ENCODE assay signal across 12 cellular contexts in the genomic region with DNA sequence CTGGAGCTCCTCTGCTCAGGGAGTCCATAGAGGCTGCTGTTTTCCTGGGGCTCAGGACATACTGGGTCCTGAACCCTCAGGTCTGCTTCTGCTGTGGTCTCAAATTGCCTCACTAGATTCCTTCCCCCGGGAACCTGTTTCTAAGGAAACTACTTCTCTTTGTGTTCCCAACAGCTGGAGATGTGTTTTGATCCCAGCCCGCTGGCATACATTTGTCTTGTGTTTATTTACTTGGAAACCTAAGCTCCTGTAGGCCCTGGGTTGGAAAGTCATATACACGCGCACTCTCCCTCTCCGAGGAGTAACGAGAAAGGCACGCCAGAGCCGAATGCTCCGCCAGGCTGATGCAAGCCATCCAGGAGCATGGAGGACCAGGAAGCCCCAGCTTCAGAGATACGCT.
A peak's percentile ranks its signal among the peaks of the same experiment; 100 is the strongest.
DNase-seq lines count a peak whose midpoint lies in the region; ATAC-seq and TF ChIP-seq lines count a peak whose summit lies in the region.
"Had no signal": no experiment of that assay in that cellular context is flagged by ENCODE, and none has a peak within 500 bp of the region (broad histone marks: within the 10 kb centered on the region; RNA-seq: fewer than 3 reads in every experiment).

No MANE protein-coding gene starts in this region.

- no peak overlapping the region for H3K23ac ChIP-seq in H9 (ENCODE audit: insufficient read length, low read depth, low read length)

- intact Hi-C loops in posterior vena cava (cut with DNase I) (no loop called here), PC-3 (cut with micrococcal nuclease) (loop anchor here (5.0 kb wide), 1 partner anchor 58 kb away; no protein-coding TSS in a partner anchor)

- H2BK120ac ChIP-seq in H9 (ENCODE audit: low read depth, low read length, poor library complexity, severe bottlenecking), result no peak overlapping the region

- peak overlapping the region; percentile 71 for H3K18ac ChIP-seq in H9 (ENCODE audit: insufficient read length, low read depth, low read length)

- no peaks in the 10 kb centered on the region for H3K27me3 Mint-ChIP-seq in H9 (ENCODE audit: low read depth)

- H4K8ac ChIP-seq in H9 (replicated peaks; ENCODE audit: insufficient read length, low read depth, low read length), result no peak overlapping the region

- no peak overlapping the region for H2BK15ac ChIP-seq in H9 (ENCODE audit: low read depth, low read length)

- H3K27ac ChIP-seq in H9 (ENCODE audit: insufficient read length, low read depth, low read length) (no peak overlapping the region), PC-3 (ENCODE audit: low read length) (no peak overlapping the region)
- H3K27ac ChIP-seq: pancreas, uterus had no signal

- 0 out of 2 replicates have a peak overlapping the region, but pooled peaks have one; percentile 8 for H3K4ac ChIP-seq in H9 (ENCODE audit: low read depth, low read length)

- H4K20me1 ChIP-seq in H9 (ENCODE audit: control insufficient read depth, insufficient read depth, insufficient read length) (no peaks in the 10 kb centered on the region), PC-3 (ENCODE audit: low read length) (no peaks in the 10 kb centered on the region)

- TF ChIP-seq CTCF in H9 (conservative IDR thresholded peaks at IDR 0.05) (no peak), PC-3 (conservative IDR thresholded peaks at IDR 0.05; ENCODE audit: low read depth, low read length) (no peak)

- BruUV-seq in PC-3 (replicated peaks; lab: Mats Ljungman, UMichigan), result no TSS peak

- H3K9me2 ChIP-seq in PC-3 (replicated peaks; ENCODE audit: low read length), result no peaks in the 10 kb centered on the region

- peak overlapping the region; percentile 84 to 96 (median 92); a peak in 6 of 7 replicates for H3K27ac Mint-ChIP-seq in H9

- H3K4me2 ChIP-seq in H9 (ENCODE audit: insufficient read depth, insufficient read length, low read length) (no peak overlapping the region), PC-3 (ENCODE audit: low read length) (no peak overlapping the region)

- no peaks in the 10 kb centered on the region; a peak in 1 of 5 replicates for H3K9me3 Mint-ChIP-seq in H9

- no CpG with 5 or more reads among the region's 10 CpGs for WGBS in H9 (ENCODE audit: extremely low coverage, insufficient read length, low lambda C conversion rate)

- no peak overlapping the region for H3K4me3 ChIP-seq in PC-3 (ENCODE audit: low read length)
- H3K4me3 ChIP-seq: pancreas, uterus had no signal

- H2BK20ac ChIP-seq in H9 (ENCODE audit: low read depth, low read length, poor library complexity, severe bottlenecking), result no peak overlapping the region

- H3K4me1 Mint-ChIP-seq in H9, result peaks cover 77 to 78% of the 10 kb centered on the region in 2 experiments

- H4K5ac ChIP-seq in H9 (ENCODE audit: insufficient read length, low read depth, low read length), result no peak overlapping the region

- H2AFZ ChIP-seq in H9 (ENCODE audit: low read length) (no peak overlapping the region), PC-3 (ENCODE audit: low read length) (no peak overlapping the region)

- no peak overlapping the region for H2BK12ac ChIP-seq in H9 (ENCODE audit: insufficient read length, low read depth, low read length)

- H3K79me1 ChIP-seq in H9 (ENCODE audit: insufficient read depth, low read depth, low read length, poor library complexity, severe bottlenecking), result no peaks in the 10 kb centered on the region

- H3K9ac ChIP-seq in H9 (ENCODE audit: extremely low read depth, insufficient read length, low read length), result no peak overlapping the region
- H3K9ac ChIP-seq in PC-3 (ENCODE audit: low read length), result no peak overlapping the region

- no peak for DNase-seq in H9
- DNase-seq in NCI-H510A (lab: John Stamatoyannopoulos, UW), result peak; percentile 58
- DNase-seq in fibroblast of peridontal ligament (ENCODE audit: extremely low read depth), result peak; percentile 93
- DNase-seq in posterior vena cava (ENCODE audit: low spot score), result peak; percentile 87
- DNase-seq in activated gamma-delta T cell (lab: John Stamatoyannopoulos, UW), result no peak
- no peak for DNase-seq in PC-3
- DNase-seq in HuH-7 (ENCODE audit: low spot score), result no peak
- DNase-seq in NOMO-1 (lab: John Stamatoyannopoulos, UW; ENCODE audit: unreplicated experiment in 2 of 2), result no peak
- DNase-seq: effector memory CD4-positive, alpha-beta T cell; pancreas; RPMI8226; uterus had no signal

- no peaks in the 10 kb centered on the region for H3K23me2 ChIP-seq in H9 (ENCODE audit: insufficient read length, low read depth, low read length, poor library complexity, severe bottlenecking)

- no peaks in the 10 kb centered on the region for H3F3A ChIP-seq in PC-3 (ENCODE audit: low read length, unreplicated experiment)

- no peak overlapping the region for H3K56ac ChIP-seq in H9 (ENCODE audit: insufficient read length, low read depth, low read length)

- no peaks in the 10 kb centered on the region for H3K9me3 ChIP-seq in H9 (ENCODE audit: control insufficient read depth, low read depth, low read length)
- H3K9me3 ChIP-seq in PC-3 (ENCODE audit: low read length), result no peaks in the 10 kb centered on the region
- H3K9me3 ChIP-seq: pancreas, uterus had no signal

- H3K79me2 ChIP-seq in H9 (ENCODE audit: insufficient read depth, low read length) (no peaks in the 10 kb centered on the region), PC-3 (ENCODE audit: low read length) (no peaks in the 10 kb centered on the region)

- H3K14ac ChIP-seq in H9 (ENCODE audit: insufficient read depth, low read length), result peak overlapping the region; percentile 77; the same call in 1 of the 2 replicates

- POLR2A ChIA-PET in PC-3 (lab: Charles Lee; ENCODE audit: unreplicated experiment), result no interaction called here

- H2BK5ac ChIP-seq in H9 (ENCODE audit: insufficient read length, low read length), result no peak overlapping the region

- peaks cover 12 to 15% (median 14%) of the 10 kb centered on the region in 3 experiments for H3K36me3 Mint-ChIP-seq in H9 (ENCODE audit: insufficient read depth in 1 of 3, low read depth in 3 of 3)

- H3K27me3 ChIP-seq in H9 (ENCODE audit: insufficient read depth, low read length) (no peaks in the 10 kb centered on the region), PC-3 (ENCODE audit: low read length) (no peaks in the 10 kb centered on the region)
- H3K27me3 ChIP-seq: pancreas, uterus had no signal

- H3T11ph ChIP-seq in H9 (ENCODE audit: low read length), result no peak overlapping the region

- no peaks in the 10 kb centered on the region for H3K36me3 ChIP-seq in PC-3 (ENCODE audit: low read depth, low read length)
- H3K36me3 ChIP-seq: pancreas, uterus had no signal

- H2AK5ac ChIP-seq in H9 (ENCODE audit: insufficient read length, low read length), result no peak overlapping the region

- H3K4me3 Mint-ChIP-seq in H9, result 0 out of 5 replicates have a peak overlapping the region, but pooled peaks of 1 of the 2 experiments have one; percentile 32

- CTCF ChIA-PET in PC-3 (lab: Charles Lee), result no interaction called here

- ATAC-seq in PC-3, result no peak
- ATAC-seq: pancreas had no signal

- peak overlapping the region; percentile 46 for H4K91ac ChIP-seq in H9 (ENCODE audit: insufficient read length, low read depth, low read length)

- H3K4me1 ChIP-seq in H9 (ENCODE audit: insufficient read depth, low read length) (peaks cover 2% of the 10 kb centered on the region; the same call in 1 of the 2 replicates), PC-3 (ENCODE audit: insufficient read depth, low read length) (peaks cover 16% of the 10 kb centered on the region)
- H3K4me1 ChIP-seq: pancreas, uterus had no signal

Comparison
In these comparisons a context has a peak if more than half of its experiments do, and no peak if none do; other contexts are left out.
1. DNase-seq: peak in NCI-H510A (single experiment), fibroblast of peridontal ligament (single experiment) and posterior vena cava (single experiment); none in H9 (single experiment), activated gamma-delta T cell (single experiment), PC-3 (single experiment), HuH-7 (single experiment) and NOMO-1 (0 of 2).